Comparison of ENCODE assay signal across 18 cellular contexts in genomic region chr11:41245704-41246398, GRCh38.
DNase-seq lines count a peak whose midpoint lies in the region; ATAC-seq and TF ChIP-seq lines count a peak whose summit lies in the region.
"Had no signal": no experiment of that assay in that cellular context is flagged by ENCODE, and none has a peak within 500 bp of the region (broad histone marks: within the 10 kb centered on the region; RNA-seq: fewer than 3 reads in every experiment).

No MANE protein-coding gene starts in this region.

- H3K4me3 Mint-ChIP-seq in H9, result no peak overlapping the region
- H3K4me3 Mint-ChIP-seq in glutamatergic neuron (ENCODE audit: unreplicated experiment), result no peak overlapping the region
- no peak overlapping the region for H3K4me3 Mint-ChIP-seq in naive thymus-derived CD4-positive, alpha-beta T cell
- H3K4me3 Mint-ChIP-seq: activated naive CD4-positive, alpha-beta T cell treated with anti-CD3 and anti-CD28 coated beads, Interleukin-2, amount 10 ng/mL, durations not matched to agents 7 days and 5 days; T-helper 1 cell treated with Interleukin-12 subunit alpha and Interleukin-12 subunit beta and Interleukin-4 antibody, amounts not matched to agents 30 μg/mL and 1 μg/mL, for 36 hours had no signal

- H3K4me3 ChIP-seq in naive thymus-derived CD4-positive, alpha-beta T cell (ENCODE audit: low read length), result no peak overlapping the region
- H3K4me3 ChIP-seq: uterus had no signal

- H3K14ac ChIP-seq in H9 (ENCODE audit: insufficient read depth, low read length), result no peak overlapping the region; the same call in 1 of the 2 replicates

- no peak overlapping the region for H3K56ac ChIP-seq in H9 (ENCODE audit: insufficient read length, low read depth, low read length)

- H2AFZ ChIP-seq in H9 (ENCODE audit: low read length), result no peak overlapping the region

- no peak overlapping the region for H2BK20ac ChIP-seq in H9 (ENCODE audit: low read depth, low read length, poor library complexity, severe bottlenecking)

- H3K27me3 Mint-ChIP-seq in H9 (ENCODE audit: low read depth), result no peaks in the 10 kb centered on the region
- no peaks in the 10 kb centered on the region for H3K27me3 Mint-ChIP-seq in glutamatergic neuron (ENCODE audit: unreplicated experiment)
- H3K27me3 Mint-ChIP-seq in naive thymus-derived CD4-positive, alpha-beta T cell, result no peaks in the 10 kb centered on the region
- H3K27me3 Mint-ChIP-seq: activated naive CD4-positive, alpha-beta T cell treated with anti-CD3 and anti-CD28 coated beads, Interleukin-2, amount 10 ng/mL, durations not matched to agents 7 days and 5 days had no signal

- H4K91ac ChIP-seq in H9 (ENCODE audit: insufficient read length, low read depth, low read length), result no peak overlapping the region

- ATAC-seq in naive thymus-derived CD4-positive, alpha-beta T cell, result peak; percentile 10
- ATAC-seq: activated CD4-positive, CD25-positive, alpha-beta regulatory T cell treated with anti-CD3 and anti-CD28 coated beads, Interleukin-2, amount 50 U/mL, for 24 hours had no signal

- no peak overlapping the region for H3K9ac ChIP-seq in H9 (ENCODE audit: extremely low read depth, insufficient read length, low read length)

- H3T11ph ChIP-seq in H9 (ENCODE audit: low read length), result no peak overlapping the region

- H3K18ac ChIP-seq in H9 (ENCODE audit: insufficient read length, low read depth, low read length), result no peak overlapping the region

- TF ChIP-seq CTCF in GM10266 (IDR thresholded peaks at IDR 0.05; ENCODE audit: control insufficient read depth, insufficient read depth, low read depth, missing control alignments) (peak; percentile 30), H9 (conservative IDR thresholded peaks at IDR 0.05) (peak; percentile 52), glutamatergic neuron (IDR thresholded peaks at IDR 0.05; ENCODE audit: partially characterized antibody, unreplicated experiment) (no peak)

- H3K4me1 Mint-ChIP-seq in H9 (peaks cover 5% of the 10 kb centered on the region in 2 experiments; a peak in 3 of 4 replicates), glutamatergic neuron (ENCODE audit: low read depth, unreplicated experiment) (no peaks in the 10 kb centered on the region)
- H3K4me1 Mint-ChIP-seq in naive thymus-derived CD4-positive, alpha-beta T cell, result no peaks in the 10 kb centered on the region
- H3K4me1 Mint-ChIP-seq: activated naive CD4-positive, alpha-beta T cell treated with anti-CD3 and anti-CD28 coated beads, Interleukin-2, amount 10 ng/mL, durations not matched to agents 7 days and 5 days had no signal

- POLR2A ChIA-PET in naive thymus-derived CD4-positive, alpha-beta T cell (lab: Charles Lee), result no interaction called here

- no peaks in the 10 kb centered on the region for H4K20me1 ChIP-seq in H9 (ENCODE audit: control insufficient read depth, insufficient read depth, insufficient read length)

- H3K79me1 ChIP-seq in H9 (ENCODE audit: insufficient read depth, low read depth, low read length, poor library complexity, severe bottlenecking), result no peaks in the 10 kb centered on the region

- no peak overlapping the region for H3K4ac ChIP-seq in H9 (ENCODE audit: low read depth, low read length)

- no peak for DNase-seq in GM10266 (ENCODE audit: extremely low spot score)
- DNase-seq in H9, result peak; percentile 57
- DNase-seq in glutamatergic neuron, result peak; percentile 11
- no peak for DNase-seq in naive thymus-derived CD4-positive, alpha-beta T cell
- no peak for DNase-seq in KBM-7
- DNase-seq in activated naive CD4-positive, alpha-beta T cell treated with anti-CD3 and anti-CD28 coated beads, Interleukin-2, amount 50 U/mL, for 16 hours, result no peak
- no peak for DNase-seq in GM19240 (ENCODE audit: insufficient read length, low spot score)
- DNase-seq: activated naive CD4-positive, alpha-beta T cell treated with anti-CD3 and anti-CD28 coated beads, Interleukin-2, amount 10 ng/mL, durations not matched to agents 7 days and 5 days; DND-41; effector CD4-positive, alpha-beta T cell; NCI-H1930; NCI-H748 treated with DMSO at 0.1 percent for 48 hours; occipital lobe; stimulated activated naive CD4-positive, alpha-beta T cell had no signal

- no peak overlapping the region for H2BK12ac ChIP-seq in H9 (ENCODE audit: insufficient read length, low read depth, low read length)

- no peaks in the 10 kb centered on the region; a peak in 1 of 5 replicates for H3K9me3 Mint-ChIP-seq in H9
- peaks cover 3% of the 10 kb centered on the region for H3K9me3 Mint-ChIP-seq in glutamatergic neuron (ENCODE audit: unreplicated experiment)
- peaks cover 0 to 33% (median 15%) of the 10 kb centered on the region in 11 donors for H3K9me3 Mint-ChIP-seq in naive thymus-derived CD4-positive, alpha-beta T cell

- no peaks in the 10 kb centered on the region for H3K79me2 ChIP-seq in H9 (ENCODE audit: insufficient read depth, low read length)

- intact Hi-C loops in naive thymus-derived CD4-positive, alpha-beta T cell (cut with micrococcal nuclease), result no loop called here

- no peaks in the 10 kb centered on the region for H3K36me3 ChIP-seq in naive thymus-derived CD4-positive, alpha-beta T cell (ENCODE audit: control insufficient read depth in 2 of 3, insufficient read depth in 3 of 3, low read length in 3 of 3)
- H3K36me3 ChIP-seq: uterus had no signal

- H3K27ac ChIP-seq in H9 (ENCODE audit: insufficient read length, low read depth, low read length), result no peak overlapping the region
- no peak overlapping the region for H3K27ac ChIP-seq in naive thymus-derived CD4-positive, alpha-beta T cell (ENCODE audit: low read depth, low read length)
- H3K27ac ChIP-seq: RWPE1, uterus had no signal

- H4K5ac ChIP-seq in H9 (ENCODE audit: insufficient read length, low read depth, low read length), result no peak overlapping the region

- H3K27ac Mint-ChIP-seq in H9 (0 out of 7 replicates have a peak overlapping the region, but pooled peaks of 1 of the 3 experiments have one; percentile 22), glutamatergic neuron (ENCODE audit: unreplicated experiment) (no peak overlapping the region)
- H3K27ac Mint-ChIP-seq in naive thymus-derived CD4-positive, alpha-beta T cell, result no peak overlapping the region
- H3K27ac Mint-ChIP-seq: activated naive CD4-positive, alpha-beta T cell treated with anti-CD3 and anti-CD28 coated beads, Interleukin-2, amount 10 ng/mL, durations not matched to agents 7 days and 5 days; T-helper 1 cell treated with Interleukin-12 subunit alpha and Interleukin-12 subunit beta and Interleukin-4 antibody, amounts not matched to agents 30 μg/mL and 1 μg/mL, for 36 hours had no signal

- CTCF ChIA-PET in naive thymus-derived CD4-positive, alpha-beta T cell (lab: Charles Lee), result no interaction called here

- no peaks in the 10 kb centered on the region for H3K27me3 ChIP-seq in H9 (ENCODE audit: insufficient read depth, low read length)
- H3K27me3 ChIP-seq in naive thymus-derived CD4-positive, alpha-beta T cell (ENCODE audit: control insufficient read depth in 2 of 2, insufficient read depth in 2 of 2, low read length in 2 of 2), result no peaks in the 10 kb centered on the region
- H3K27me3 ChIP-seq: uterus had no signal

- no peaks in the 10 kb centered on the region for H3K23me2 ChIP-seq in H9 (ENCODE audit: insufficient read length, low read depth, low read length, poor library complexity, severe bottlenecking)

- H2BK15ac ChIP-seq in H9 (ENCODE audit: low read depth, low read length), result no peak overlapping the region

- no peak overlapping the region for H2BK5ac ChIP-seq in H9 (ENCODE audit: insufficient read length, low read length)

- H3K36me3 Mint-ChIP-seq in H9 (ENCODE audit: insufficient read depth in 1 of 3, low read depth in 3 of 3) (peaks cover 0 to 5% (median 0%) of the 10 kb centered on the region in 3 experiments; a peak in 3 of 7 replicates), glutamatergic neuron (ENCODE audit: unreplicated experiment) (no peaks in the 10 kb centered on the region)
- H3K36me3 Mint-ChIP-seq in naive thymus-derived CD4-positive, alpha-beta T cell, result peaks cover 0 to 5% (median 0%) of the 10 kb centered on the region in 5 donors
- H3K36me3 Mint-ChIP-seq: activated naive CD4-positive, alpha-beta T cell treated with anti-CD3 and anti-CD28 coated beads, Interleukin-2, amount 10 ng/mL, durations not matched to agents 7 days and 5 days had no signal

- no peaks in the 10 kb centered on the region for H3K4me1 ChIP-seq in H9 (ENCODE audit: insufficient read depth, low read length)
- H3K4me1 ChIP-seq in naive thymus-derived CD4-positive, alpha-beta T cell (ENCODE audit: control insufficient read depth in 2 of 2, insufficient read depth in 2 of 2, low read length in 2 of 2), result no peaks in the 10 kb centered on the region
- H3K4me1 ChIP-seq: uterus had no signal

- no peak overlapping the region for H2AK5ac ChIP-seq in H9 (ENCODE audit: insufficient read length, low read length)

- no peak overlapping the region for H4K8ac ChIP-seq in H9 (replicated peaks; ENCODE audit: insufficient read length, low read depth, low read length)

- H3K23ac ChIP-seq in H9 (ENCODE audit: insufficient read length, low read depth, low read length), result no peak overlapping the region

- no peaks in the 10 kb centered on the region for H3K9me3 ChIP-seq in H9 (ENCODE audit: control insufficient read depth, low read depth, low read length)
- H3K9me3 ChIP-seq in naive thymus-derived CD4-positive, alpha-beta T cell (ENCODE audit: control insufficient read depth in 2 of 3, low read length in 3 of 3), result peaks cover 0 to 7% (median 0%) of the 10 kb centered on the region in 3 experiments
- H3K9me3 ChIP-seq: uterus had no signal

- in situ Hi-C loops in KBM-7 (cut with MboI; ENCODE audit: low pct_unique_long_range_greater_than_20kb, low sequenced_read_pairs), result no loop called here

- no peak overlapping the region for H2BK120ac ChIP-seq in H9 (ENCODE audit: low read depth, low read length, poor library complexity, severe bottlenecking)

- no CpG with 5 or more reads among the region's 10 CpGs for WGBS in H9 (ENCODE audit: extremely low coverage, insufficient read length, low lambda C conversion rate)

- H3K4me2 ChIP-seq in H9 (ENCODE audit: insufficient read depth, insufficient read length, low read length), result no peak overlapping the region

Comparison
In these comparisons a context has a peak if more than half of its experiments do, and no peak if none do; other contexts are left out.
1. DNase-seq: peak in H9 (single experiment) and glutamatergic neuron (single experiment); none in GM10266 (single experiment), naive thymus-derived CD4-positive, alpha-beta T cell (0 of 9), KBM-7 (single experiment), activated naive CD4-positive, alpha-beta T cell treated with anti-CD3 and anti-CD28 coated beads, Interleukin-2, amount 50 U/mL, for 16 hours (single experiment) and GM19240 (single experiment).